ENCODE assay signal across 9 cellular contexts in genomic region chr9:111914749-111915424, GRCh38. TPM values are rescaled to one million over a fixed set of nuclear protein-coding genes. Genes with fewer than 3 reads are reported as not detected.
A peak's percentile ranks its signal among the peaks of the same experiment; 100 is the strongest.
DNase-seq lines count a peak whose midpoint lies in the region; ATAC-seq lines count a peak whose summit lies in the region.
"Had no signal": no experiment of that assay in that cellular context is flagged by ENCODE, and none has a peak within 500 bp of the region (broad histone marks: within the 10 kb centered on the region; RNA-seq: fewer than 3 reads in every experiment).

No MANE protein-coding gene starts in this region.

- no peaks in the 10 kb centered on the region for H3K9me3 Mint-ChIP-seq in activated T-helper 17 cell treated with anti-CD3 and anti-CD28 coated beads, Interleukin-2, amount 50 U/mL, for 72 hours
- H3K9me3 Mint-ChIP-seq in naive thymus-derived CD4-positive, alpha-beta T cell, result no peaks in the 10 kb centered on the region

- no peaks in the 10 kb centered on the region for H3K27me3 ChIP-seq in naive thymus-derived CD4-positive, alpha-beta T cell (ENCODE audit: control insufficient read depth in 2 of 2, insufficient read depth in 2 of 2, low read length in 2 of 2)

- ATAC-seq in activated T-helper 17 cell treated with anti-CD3 and anti-CD28 coated beads, Interleukin-2, amount 50 U/mL, for 72 hours (replicated peaks), result peak; percentile 56
- ATAC-seq in naive thymus-derived CD4-positive, alpha-beta T cell, result peak; percentile 10
- no peak for ATAC-seq in HG02981 (IDR thresholded peaks at IDR 0.05; ENCODE audit: unreplicated experiment)
- ATAC-seq in HG03439 (IDR thresholded peaks at IDR 0.05; ENCODE audit: unreplicated experiment), result no peak

- H3K4me1 Mint-ChIP-seq in activated T-helper 17 cell treated with anti-CD3 and anti-CD28 coated beads, Interleukin-2, amount 50 U/mL, for 72 hours, result peaks cover 44% of the 10 kb centered on the region
- H3K4me1 Mint-ChIP-seq in naive thymus-derived CD4-positive, alpha-beta T cell, result peaks cover 44 to 78% (median 75%) of the 10 kb centered on the region in 7 donors

- H3K36me3 Mint-ChIP-seq in activated T-helper 17 cell treated with anti-CD3 and anti-CD28 coated beads, Interleukin-2, amount 50 U/mL, for 72 hours (ENCODE audit: low read depth), result peaks cover 56% of the 10 kb centered on the region
- peaks cover 4 to 29% (median 13%) of the 10 kb centered on the region in 5 donors for H3K36me3 Mint-ChIP-seq in naive thymus-derived CD4-positive, alpha-beta T cell

- H3K36me3 ChIP-seq in naive thymus-derived CD4-positive, alpha-beta T cell (ENCODE audit: control insufficient read depth in 2 of 3, insufficient read depth in 3 of 3, low read length in 3 of 3), result peaks cover 0 to 5% (median 0%) of the 10 kb centered on the region in 3 experiments

- peak; percentile 13 to 47 for DNase-seq in NCI-H2081 (lab: John Stamatoyannopoulos, UW)
- no peak for DNase-seq in NCI-H2081 treated with DMSO at 0.1 percent for 48 hours (lab: John Stamatoyannopoulos, UW)
- DNase-seq in NCI-H1436 treated with DMSO at 0.1 percent for 48 hours (lab: John Stamatoyannopoulos, UW), result peak; percentile 30
- peak in 1 of 9 donors; percentile 21 for DNase-seq in naive thymus-derived CD4-positive, alpha-beta T cell
- DNase-seq in C1 segment of cervical spinal cord (lab: John Stamatoyannopoulos, UW), result no peak
- DNase-seq: NK-92 treated with Interleukin-12 subunit alpha and Interleukin-12 subunit beta, amount 100 ng/mL, for 24 hours had no signal

- POLR2A ChIA-PET in naive thymus-derived CD4-positive, alpha-beta T cell (lab: Charles Lee), result interaction anchor here (0.6 to 2.8 kb wide), 4 partner anchors 11 to 76 kb away, joined by 3 to 18 read pairs (median 6); partner anchors contain the start of gene UGCG

- H3K4me3 Mint-ChIP-seq in activated T-helper 17 cell treated with anti-CD3 and anti-CD28 coated beads, Interleukin-2, amount 50 U/mL, for 72 hours, result peak overlapping the region; percentile 66
- H3K4me3 Mint-ChIP-seq in naive thymus-derived CD4-positive, alpha-beta T cell, result peak overlapping the region; percentile 8 to 84 (median 68)

- CTCF ChIA-PET in naive thymus-derived CD4-positive, alpha-beta T cell (lab: Charles Lee), result interaction anchor here (0.6 to 1.4 kb wide), 4 partner anchors 19 to 165 kb away, joined by 3 to 5 read pairs (median 4); partner anchors contain the start of gene UGCG

- peaks cover 30 to 43% of the 10 kb centered on the region in 2 donors for H3K4me1 ChIP-seq in naive thymus-derived CD4-positive, alpha-beta T cell (ENCODE audit: control insufficient read depth in 2 of 2, insufficient read depth in 2 of 2, low read length in 2 of 2)

- no peak overlapping the region for H3K27ac ChIP-seq in naive thymus-derived CD4-positive, alpha-beta T cell (ENCODE audit: low read depth, low read length)

- H3K4me3 ChIP-seq in naive thymus-derived CD4-positive, alpha-beta T cell (ENCODE audit: low read length), result no peak overlapping the region

- intact Hi-C loops in naive thymus-derived CD4-positive, alpha-beta T cell (cut with micrococcal nuclease), result loop anchor here (1.0 to 5.0 kb wide), 3 partner anchors 11 to 417 kb away; partner anchors contain the start of gene PTBP3 (in 1 of the 2)

- peak overlapping the region; percentile 87 for H3K27ac Mint-ChIP-seq in activated T-helper 17 cell treated with anti-CD3 and anti-CD28 coated beads, Interleukin-2, amount 50 U/mL, for 72 hours
- peak overlapping the region in 6 of 9 donors; percentile 27 to 74 (median 50) for H3K27ac Mint-ChIP-seq in naive thymus-derived CD4-positive, alpha-beta T cell

- H3K9me3 ChIP-seq in naive thymus-derived CD4-positive, alpha-beta T cell (ENCODE audit: control insufficient read depth in 2 of 3, low read length in 3 of 3), result no peaks in the 10 kb centered on the region

- H3K27me3 Mint-ChIP-seq in activated T-helper 17 cell treated with anti-CD3 and anti-CD28 coated beads, Interleukin-2, amount 50 U/mL, for 72 hours, result no peaks in the 10 kb centered on the region
- H3K27me3 Mint-ChIP-seq in naive thymus-derived CD4-positive, alpha-beta T cell, result no peaks in the 10 kb centered on the region

RNA-seq across cellular contexts. Expression of gene UGCG, which starts 18.3 kb away (rescaled TPM):
- total RNA-seq in activated T-helper 17 cell treated with anti-CD3 and anti-CD28 coated beads, Interleukin-2, amount 50 U/mL, for 72 hours, result 10 to 100 TPM; 15.1 to 15.8 TPM
- total RNA-seq in naive thymus-derived CD4-positive, alpha-beta T cell, result 10 to 100 TPM; 21.1 to 40.9 (median 24.5) TPM
- polyA plus RNA-seq in naive thymus-derived CD4-positive, alpha-beta T cell, result 10 to 100 TPM in 1 of 2 donors, 1 to 10 TPM in 1; 10.0 to 13.8 TPM

Comparison
In these comparisons a context has a peak if more than half of its experiments do, and no peak if none do; other contexts are left out.
1. DNase-seq: peak in NCI-H2081 (2 of 2) and NCI-H1436 treated with DMSO at 0.1 percent for 48 hours (single experiment); none in NCI-H2081 treated with DMSO at 0.1 percent for 48 hours (single experiment) and C1 segment of cervical spinal cord (0 of 14).
2. ATAC-seq: peak in activated T-helper 17 cell treated with anti-CD3 and anti-CD28 coated beads, Interleukin-2, amount 50 U/mL, for 72 hours (single experiment) and naive thymus-derived CD4-positive, alpha-beta T cell (single experiment); none in HG02981 (single experiment) and HG03439 (single experiment).